In the genomic region with DNA sequence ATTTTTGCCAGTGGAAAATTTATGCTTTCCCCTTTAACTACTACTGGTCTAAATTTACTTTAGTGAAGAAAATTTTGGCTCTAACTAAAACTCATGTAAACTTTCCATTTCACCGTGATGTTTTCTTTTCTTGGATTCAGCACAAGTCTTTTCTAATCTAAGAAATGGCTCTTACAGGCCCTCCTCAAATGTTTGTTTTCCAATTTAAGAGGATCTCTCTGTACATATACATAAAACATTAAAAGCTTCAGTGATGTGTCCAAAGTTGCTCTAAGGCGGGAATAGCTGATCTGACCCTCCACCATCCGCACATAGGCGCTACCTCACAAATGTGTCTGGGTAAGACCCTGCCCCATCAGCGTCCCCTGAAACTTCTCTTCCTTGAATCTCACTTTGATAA, we compare ENCODE assay signal across 14 cellular contexts.
"Had no signal": no experiment of that assay in that cellular context is flagged by ENCODE, and none has a peak within 500 bp of the region (broad histone marks: within the 10 kb centered on the region; RNA-seq: fewer than 3 reads in every experiment).

No MANE protein-coding gene starts in this region.

- H3K4me1 Mint-ChIP-seq: stimulated activated memory B cell treated with anti-CD40 and anti-IgM and Interleukin-4, amounts not matched to agents 10 μg/mL and 1 μg/mL and 100 μg/mL, for 72 hours had no signal

- H3K36me3 ChIP-seq: spleen, upper lobe of right lung had no signal

- DNase-seq: activated CD4-positive, alpha-beta T cell treated with anti-CD3 and anti-CD28 coated beads, Interleukin-2, amount 10 ng/mL, durations not matched to agents 7 days and 5 days; activated naive CD4-positive, alpha-beta T cell treated with anti-CD3 and anti-CD28 coated beads, Interleukin-2, amount 50 U/mL, for 16 hours; activated T-cell treated with anti-CD3 and anti-CD28 coated beads for 4 hours; dermis blood vessel endothelial cell; foreskin fibroblast; head of caudate nucleus; posterior cingulate gyrus; spleen; stimulated activated CD4-positive, alpha-beta T cell treated with anti-CD3 and anti-CD28 coated beads, Interleukin-1b, Interleukin-23, amount 100 ng/mL, for 48 hours; substantia nigra; upper lobe of right lung had no signal

- H3K27me3 ChIP-seq: spleen, upper lobe of right lung had no signal

- H3K9me3 ChIP-seq: spleen, upper lobe of right lung had no signal

- H3K9me3 Mint-ChIP-seq: activated CD4-positive, alpha-beta T cell treated with anti-CD3 and anti-CD28 coated beads, Interleukin-2, amount 10 ng/mL, durations not matched to agents 7 days and 5 days; activated T-helper 17 cell treated with anti-CD3 and anti-CD28 coated beads, Interleukin-2, amount 50 U/mL, for 72 hours; brain; stimulated activated memory B cell treated with anti-CD40 and anti-IgM and Interleukin-4, amounts not matched to agents 10 μg/mL and 1 μg/mL and 100 μg/mL, for 72 hours had no signal

- H3K36me3 Mint-ChIP-seq: stimulated activated memory B cell treated with anti-CD40 and anti-IgM and Interleukin-4, amounts not matched to agents 10 μg/mL and 1 μg/mL and 100 μg/mL, for 72 hours had no signal

- H3K4me3 Mint-ChIP-seq: activated CD4-positive, alpha-beta T cell treated with anti-CD3 and anti-CD28 coated beads, Interleukin-2, amount 10 ng/mL, durations not matched to agents 7 days and 5 days; activated T-helper 17 cell treated with anti-CD3 and anti-CD28 coated beads, Interleukin-2, amount 50 U/mL, for 72 hours; brain; stimulated activated memory B cell treated with anti-CD40 and anti-IgM and Interleukin-4, amounts not matched to agents 10 μg/mL and 1 μg/mL and 100 μg/mL, for 72 hours had no signal

- H3K27me3 Mint-ChIP-seq: brain had no signal

- H3K27ac ChIP-seq: spleen, upper lobe of right lung had no signal

- H3K4me3 ChIP-seq: spleen, upper lobe of right lung had no signal

- H3K27ac Mint-ChIP-seq: activated CD4-positive, alpha-beta T cell treated with anti-CD3 and anti-CD28 coated beads, Interleukin-2, amount 10 ng/mL, durations not matched to agents 7 days and 5 days; activated T-helper 17 cell treated with anti-CD3 and anti-CD28 coated beads, Interleukin-2, amount 50 U/mL, for 72 hours; brain; stimulated activated memory B cell treated with anti-CD40 and anti-IgM and Interleukin-4, amounts not matched to agents 10 μg/mL and 1 μg/mL and 100 μg/mL, for 72 hours had no signal
